In the genomic region with DNA sequence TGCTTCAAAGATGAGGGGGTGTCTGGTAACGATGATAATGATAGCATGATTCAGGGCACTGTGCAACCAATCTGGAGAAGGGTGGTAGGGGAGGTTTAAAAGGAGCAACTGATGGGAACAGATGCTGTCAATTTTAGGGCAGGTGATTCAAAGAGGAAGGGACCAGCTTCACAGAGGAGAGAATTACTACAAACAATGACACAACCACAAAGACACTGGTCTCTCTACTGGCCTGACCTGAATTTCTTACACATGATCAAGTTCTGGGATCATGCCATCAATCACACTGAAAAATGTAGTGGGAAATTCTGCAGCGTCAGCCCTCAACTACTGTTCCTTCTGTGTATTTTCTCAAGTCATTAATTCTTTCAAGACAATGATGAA, we compare ENCODE assay signal across 12 cellular contexts. TPM values are rescaled to one million over a fixed set of nuclear protein-coding genes. Genes with fewer than 3 reads are reported as not detected.
DNase-seq lines count a peak whose midpoint lies in the region; ATAC-seq, FAIRE-seq and TF ChIP-seq lines count a peak whose summit lies in the region.
"Had no signal": no experiment of that assay in that cellular context is flagged by ENCODE, and none has a peak within 500 bp of the region (broad histone marks: within the 10 kb centered on the region; RNA-seq: fewer than 3 reads in every experiment).

No MANE protein-coding gene starts in this region.

- TF ChIP-seq EP300 in A549 (IDR thresholded peaks at IDR 0.05) = no peak

- peak overlapping the region; percentile 83 to 86; a peak in 5 of 6 replicates for H3K27ac ChIP-seq in A549
- peak overlapping the region; percentile 65 for H3K27ac ChIP-seq in brain microvascular endothelial cell
- peak overlapping the region; percentile 21 for H3K27ac ChIP-seq in muscle layer of duodenum (ENCODE audit: low read length)
- H3K27ac ChIP-seq: BLaER1, ovary had no signal

- peaks cover 11% of the 10 kb centered on the region for H3K36me3 ChIP-seq in brain microvascular endothelial cell (replicated peaks)
- peaks cover 0 to 2% of the 10 kb centered on the region in 2 donors for H3K36me3 ChIP-seq in muscle layer of duodenum (ENCODE audit: control insufficient read depth in 1 of 2, insufficient read depth in 2 of 2, low read length in 2 of 2)
- H3K36me3 ChIP-seq: ovary had no signal

- no peak for ATAC-seq in A549
- no peak for ATAC-seq in GM18505 (IDR thresholded peaks at IDR 0.05; ENCODE audit: unreplicated experiment)
- no peak for ATAC-seq in GM19351 (IDR thresholded peaks at IDR 0.05; ENCODE audit: unreplicated experiment)

- no peak for FAIRE-seq in A549 (lab: Jason Lieb, UNC)
- FAIRE-seq: HTR-8/SVneo had no signal

- H3K4me3 Mint-ChIP-seq in HFFc6 = peak overlapping the region; percentile 42

- peaks cover 16% of the 10 kb centered on the region for H3K36me3 Mint-ChIP-seq in HFFc6 (ENCODE audit: low read depth)

- peak overlapping the region; percentile 80 for H3K4me2 ChIP-seq in A549
- H3K4me2 ChIP-seq: BLaER1 had no signal

- TF ChIP-seq CTCF in A549 (IDR thresholded peaks at IDR 0.05) = no peak
- TF ChIP-seq CTCF in HFFc6 (IDR thresholded peaks at IDR 0.05) = no peak
- no peak for TF ChIP-seq CTCF in brain microvascular endothelial cell (IDR thresholded peaks at IDR 0.05; ENCODE audit: low read depth, low read length, missing control alignments)

- POLR2A ChIA-PET in A549 (lab: Yijun Ruan, JAX) = interaction anchor here (0.6 kb wide), 1 partner anchor 8 kb away, joined by 6 read pairs; no protein-coding TSS in a partner anchor

- H3K27me3 ChIP-seq in brain microvascular endothelial cell (replicated peaks) (no peaks in the 10 kb centered on the region), muscle layer of duodenum (ENCODE audit: low read depth, low read length) (no peaks in the 10 kb centered on the region)
- H3K27me3 ChIP-seq: BLaER1, ovary had no signal

- TF ChIP-seq POLR2A in A549 (IDR thresholded peaks at IDR 0.05; ENCODE audit: low read length) = no peak
- TF ChIP-seq POLR2A in GM18505 (IDR thresholded peaks at IDR 0.05; ENCODE audit: borderline replicate concordance, extremely low read depth, insufficient read depth, insufficient read length) = no peak

- H3K4me3 ChIP-seq in A549 (no peak overlapping the region), brain microvascular endothelial cell (ENCODE audit: low read depth, low read length) (no peak overlapping the region), muscle layer of duodenum (ENCODE audit: low read depth in 1 of 2, low read length in 2 of 2) (no peak overlapping the region)
- H3K4me3 ChIP-seq: BLaER1, ovary had no signal

- peak overlapping the region; percentile 93 for H3K27ac Mint-ChIP-seq in HFFc6

- H3K4me1 ChIP-seq in A549 (peaks cover 54% of the 10 kb centered on the region), muscle layer of duodenum (ENCODE audit: control insufficient read depth in 1 of 2, insufficient read depth in 2 of 2, low read length in 2 of 2) (peaks cover 18% of the 10 kb centered on the region in 2 donors)

- H3K4me1 Mint-ChIP-seq in HFFc6 (ENCODE audit: low read depth) = peaks cover 69% of the 10 kb centered on the region

- no peak for TF ChIP-seq RAD21 in A549 (conservative IDR thresholded peaks at IDR 0.05 in 1 of 2, IDR thresholded peaks at IDR 0.05 in 1 of 2)

- CTCF ChIA-PET in A549 (lab: Yijun Ruan, JAX) = interaction anchor here (1.0 to 3.4 kb wide), 4 partner anchors 8 to 83 kb away, joined by 3 to 17 read pairs (median 5); no protein-coding TSS in a partner anchor

- H3K9me3 ChIP-seq in A549 = no peaks in the 10 kb centered on the region
- no peaks in the 10 kb centered on the region for H3K9me3 ChIP-seq in muscle layer of duodenum (ENCODE audit: control insufficient read depth in 1 of 2, low read length in 2 of 2)
- H3K9me3 ChIP-seq: BLaER1, ovary had no signal

- in situ Hi-C loops in brain microvascular endothelial cell (cut with HindIII; ENCODE audit: low pct_ligation_motif_present, low sequenced_read_pairs) = no loop called here

- peaks cover 2% of the 10 kb centered on the region for H3K27me3 Mint-ChIP-seq in HFFc6 (ENCODE audit: insufficient read depth)

- WGBS in A549 (ENCODE audit: missing lambda C conversion rate) = 88% methylated on average over 2 of the region's 2 CpGs

- no peaks in the 10 kb centered on the region for H3K9me3 Mint-ChIP-seq in HFFc6

- DNase-seq in A549 (ENCODE audit: low read depth in 1 of 2, low spot score in 1 of 2) (no peak), HFFc6 (no peak), brain microvascular endothelial cell (peak; percentile 58), NCI-H226 (no peak)
- no peak for DNase-seq in stimulated activated CD4-positive, alpha-beta T cell treated with anti-CD3 and anti-CD28 coated beads, Interleukin-4, amount 100 ng/mL, for 24 hours
- DNase-seq: NCI-H187 treated with DMSO at 0.1 percent for 48 hours, ovary had no signal

TF ChIP-seq in A549, 52 proteins besides CTCF, POLR2A, EP300 and RAD21:
- TF ChIP-seq RNF2 (IDR thresholded peaks at IDR 0.05; ENCODE audit: borderline replicate concordance, low read depth) (no peak), PBX3 (IDR thresholded peaks at IDR 0.05) (no peak), TFCP2L1 (CRISPR knock-in tag; IDR thresholded peaks at IDR 0.05) (no peak), GATA3 (IDR thresholded peaks at IDR 0.05; ENCODE audit: borderline replicate concordance) (no peak), ZFP36 (IDR thresholded peaks at IDR 0.05; ENCODE audit: borderline replicate concordance, partially characterized antibody) (no peak), FOXS1 (CRISPR knock-in tag; IDR thresholded peaks at IDR 0.05) (no peak), KDM5A (IDR thresholded peaks at IDR 0.05) (no peak), BHLHE40 (IDR thresholded peaks at IDR 0.05; ENCODE audit: low read depth, low read length) (no peak)
- TF ChIP-seq, protein P1, sequence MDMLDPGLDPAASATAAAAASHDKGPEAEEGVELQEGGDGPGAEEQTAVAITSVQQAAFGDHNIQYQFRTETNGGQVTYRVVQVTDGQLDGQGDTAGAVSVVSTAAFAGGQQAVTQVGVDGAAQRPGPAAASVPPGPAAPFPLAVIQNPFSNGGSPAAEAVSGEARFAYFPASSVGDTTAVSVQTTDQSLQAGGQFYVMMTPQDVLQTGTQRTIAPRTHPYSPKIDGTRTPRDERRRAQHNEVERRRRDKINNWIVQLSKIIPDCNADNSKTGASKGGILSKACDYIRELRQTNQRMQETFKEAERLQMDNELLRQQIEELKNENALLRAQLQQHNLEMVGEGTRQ (IDR thresholded peaks at IDR 0.05) = no peak
- TF ChIP-seq, protein P2, sequence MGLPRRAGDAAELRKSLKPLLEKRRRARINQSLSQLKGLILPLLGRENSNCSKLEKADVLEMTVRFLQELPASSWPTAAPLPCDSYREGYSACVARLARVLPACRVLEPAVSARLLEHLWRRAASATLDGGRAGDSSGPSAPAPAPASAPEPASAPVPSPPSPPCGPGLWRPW (IDR thresholded peaks at IDR 0.05) = no peak
- TF ChIP-seq, protein P3, sequence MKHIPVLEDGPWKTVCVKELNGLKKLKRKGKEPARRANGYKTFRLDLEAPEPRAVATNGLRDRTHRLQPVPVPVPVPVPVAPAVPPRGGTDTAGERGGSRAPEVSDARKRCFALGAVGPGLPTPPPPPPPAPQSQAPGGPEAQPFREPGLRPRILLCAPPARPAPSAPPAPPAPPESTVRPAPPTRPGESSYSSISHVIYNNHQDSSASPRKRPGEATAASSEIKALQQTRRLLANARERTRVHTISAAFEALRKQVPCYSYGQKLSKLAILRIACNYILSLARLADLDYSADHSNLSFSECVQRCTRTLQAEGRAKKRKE (CRISPR knock-in tag; IDR thresholded peaks at IDR 0.05; ENCODE audit: low read depth) = no peak
- TF ChIP-seq, protein P4, sequence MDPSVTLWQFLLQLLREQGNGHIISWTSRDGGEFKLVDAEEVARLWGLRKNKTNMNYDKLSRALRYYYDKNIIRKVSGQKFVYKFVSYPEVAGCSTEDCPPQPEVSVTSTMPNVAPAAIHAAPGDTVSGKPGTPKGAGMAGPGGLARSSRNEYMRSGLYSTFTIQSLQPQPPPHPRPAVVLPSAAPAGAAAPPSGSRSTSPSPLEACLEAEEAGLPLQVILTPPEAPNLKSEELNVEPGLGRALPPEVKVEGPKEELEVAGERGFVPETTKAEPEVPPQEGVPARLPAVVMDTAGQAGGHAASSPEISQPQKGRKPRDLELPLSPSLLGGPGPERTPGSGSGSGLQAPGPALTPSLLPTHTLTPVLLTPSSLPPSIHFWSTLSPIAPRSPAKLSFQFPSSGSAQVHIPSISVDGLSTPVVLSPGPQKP (IDR thresholded peaks at IDR 0.05; ENCODE audit: low read depth, low read length) = no peak

RNA-seq across cellular contexts. Expression of gene CDV3, which starts 2.6 kb away (rescaled TPM):
- polyA plus RNA-seq in A549 (2011; rRNA removed) (94.0 and 120 TPM in 2 replicates), A549 (2017; fragmentation: RNase III; extraction: RNeasy Plus Mini Kit Qiagen cat#74134 plus additional on column Dnase treatment) (101 to 114 TPM (median 104 TPM) in 3 replicates)
- 22.4 and 24.2 TPM in 2 replicates for polyA plus RNA-seq in A549 (2012; cell fraction: cytosol; rRNA removed)
- 8.1 and 14.0 TPM in 2 replicates for polyA plus RNA-seq in A549 (2012; cell fraction: nucleus; rRNA removed)
- polyA minus RNA-seq in A549 (2011; rRNA and poly(A)+ RNA removed) = 45.7 and 47.9 TPM in 2 replicates
- total RNA-seq in HFFc6 (2021; fragmentation: NEBNext Ultra II Directional; extraction: Animal tissue kit (Norgen Biotek cat#: 25700)) = 100 to 1,000 TPM; 163 to 208 (median 184) TPM

Comparison
In these comparisons a context has a peak if more than half of its experiments do, and no peak if none do; other contexts are left out.
1. H3K27ac ChIP-seq: peak in every context shown above with its lines; median percentile 84 in A549; 65 in brain microvascular endothelial cell; 21 in muscle layer of duodenum.